8 cellular contexts compared by ENCODE assay signal in genomic region chr22:20702175-20702545, GRCh38.
DNase-seq lines count a peak whose midpoint lies in the region; ATAC-seq, FAIRE-seq and TF ChIP-seq lines count a peak whose summit lies in the region.
"Not testable (repeated sequence)": the region's sequence is repeated elsewhere in the genome, so short reads cannot be mapped to it uniquely, and the experiment has no call there.

No MANE protein-coding gene starts in this region.

- peak overlapping the region; percentile 40 for H3K4me2 ChIP-seq in SU-DHL-6 (ENCODE audit: low read depth, low read length, poor library complexity, severe bottlenecking)
- H3K4me2 ChIP-seq in astrocyte (ENCODE audit: low read length), result peak overlapping the region; percentile 88

- DNase-seq in GM12865 (ENCODE audit: low read depth); astrocyte (ENCODE audit: low read depth); Right ventricle myocardium superior; natural killer cell treated with Interleukin-12 subunit alpha and Interleukin-12 subunit beta and Interleukin-15 and Interleukin-18, amount 100 ng/mL, for 72 hours (ENCODE audit: low spot score); testis: not testable (repeated sequence)

- H3K9me3 ChIP-seq in SU-DHL-6 (ENCODE audit: insufficient read depth, low read length); astrocyte (ENCODE audit: insufficient read depth, low read depth, low read length); testis: not testable (repeated sequence)

- not testable (repeated sequence) for FAIRE-seq in astrocyte (lab: Jason Lieb, UNC)

- H2AFZ ChIP-seq in SU-DHL-6 (ENCODE audit: low read depth, low read length, severe bottlenecking), result not testable (repeated sequence)
- H2AFZ ChIP-seq in astrocyte (ENCODE audit: low read depth, low read length), result peak overlapping the region; percentile 80

- peak overlapping the region; percentile 92 for H3K4me3 Mint-ChIP-seq in astrocyte (ENCODE audit: unreplicated experiment)
- H3K4me3 Mint-ChIP-seq in natural killer cell treated with Interleukin-12 subunit alpha and Interleukin-12 subunit beta and Interleukin-15 and Interleukin-18, amount 100 ng/mL, for 72 hours, result peak overlapping the region; percentile 94

- H3K27ac Mint-ChIP-seq in astrocyte (ENCODE audit: unreplicated experiment); natural killer cell treated with Interleukin-12 subunit alpha and Interleukin-12 subunit beta and Interleukin-15 and Interleukin-18, amount 100 ng/mL, for 72 hours: not testable (repeated sequence)

- not testable (repeated sequence) for H3K9me3 Mint-ChIP-seq in astrocyte (ENCODE audit: unreplicated experiment); natural killer cell treated with Interleukin-12 subunit alpha and Interleukin-12 subunit beta and Interleukin-15 and Interleukin-18, amount 100 ng/mL, for 72 hours

- peak overlapping the region; percentile 31; the same call in 1 of the 2 replicates for H3K9ac ChIP-seq in SU-DHL-6 (ENCODE audit: low read length)
- H3K9ac ChIP-seq in astrocyte (ENCODE audit: low read length), result not testable (repeated sequence)

- 1% methylated on average over 12 of the region's 35 CpGs; no CpG with 5 or more reads in 1 of the 2 donors for WGBS in testis, 2 donors

- not testable (repeated sequence) for H3K36me3 Mint-ChIP-seq in astrocyte (ENCODE audit: low read depth, unreplicated experiment); natural killer cell treated with Interleukin-12 subunit alpha and Interleukin-12 subunit beta and Interleukin-15 and Interleukin-18, amount 100 ng/mL, for 72 hours

- H3K36me3 ChIP-seq in SU-DHL-6 (ENCODE audit: low read length); astrocyte (ENCODE audit: insufficient read depth, low read length); testis (ENCODE audit: low read depth, missing control alignments): not testable (repeated sequence)

- not testable (repeated sequence) for TF ChIP-seq CTCF in GM12865 (IDR thresholded peaks at IDR 0.05; ENCODE audit: insufficient read depth, low read depth, low read length, missing control alignments); SU-DHL-6 (IDR thresholded peaks at IDR 0.05; ENCODE audit: insufficient read depth, low read length, poor library complexity, severe bottlenecking); astrocyte (IDR thresholded peaks at IDR 0.05; ENCODE audit: insufficient read depth, low read depth, low read length); testis (IDR thresholded peaks at IDR 0.05)

- not testable (repeated sequence) for H3F3A ChIP-seq in SU-DHL-6 (ENCODE audit: insufficient read depth)

- not testable (repeated sequence) for H3K27ac ChIP-seq in SU-DHL-6 (ENCODE audit: low read depth, low read length); astrocyte (ENCODE audit: low read depth, low read length)
- H3K27ac ChIP-seq in testis, result peak overlapping the region in 1 of 2 donors; percentile 72

- H3K27me3 Mint-ChIP-seq in astrocyte (ENCODE audit: low read depth, unreplicated experiment), result peaks cover 19% of the 10 kb centered on the region
- H3K27me3 Mint-ChIP-seq in natural killer cell treated with Interleukin-12 subunit alpha and Interleukin-12 subunit beta and Interleukin-15 and Interleukin-18, amount 100 ng/mL, for 72 hours, result not testable (repeated sequence)

- not testable (repeated sequence) for H4K20me1 ChIP-seq in SU-DHL-6 (ENCODE audit: low read depth, low read length); astrocyte (ENCODE audit: insufficient read depth, low read length)

- peak overlapping the region; percentile 61 for H3K4me3 ChIP-seq in GM12865 (ENCODE audit: low read depth, low read length)
- H3K4me3 ChIP-seq in SU-DHL-6 (ENCODE audit: insufficient read depth, low read length, poor library complexity, severe bottlenecking), result peak overlapping the region; percentile 34
- peak overlapping the region; percentile 61 for H3K4me3 ChIP-seq in astrocyte (ENCODE audit: insufficient read depth, low read depth, low read length)
- H3K4me3 ChIP-seq in testis, result peak overlapping the region; percentile 59 to 68

- not testable (repeated sequence) for H3K4me1 Mint-ChIP-seq in astrocyte (ENCODE audit: low read depth, unreplicated experiment); natural killer cell treated with Interleukin-12 subunit alpha and Interleukin-12 subunit beta and Interleukin-15 and Interleukin-18, amount 100 ng/mL, for 72 hours (ENCODE audit: low read depth in 2 of 2)

- H3K27me3 ChIP-seq in SU-DHL-6 (ENCODE audit: low read length); astrocyte (ENCODE audit: insufficient read depth, low read length); testis: not testable (repeated sequence)

- ATAC-seq in GM21737 (IDR thresholded peaks at IDR 0.05; ENCODE audit: unreplicated experiment) (peak; percentile 23), HG03196 (IDR thresholded peaks at IDR 0.05; ENCODE audit: unreplicated experiment) (peak; percentile 20), Right ventricle myocardium superior (ENCODE audit: poor library complexity) (peak; percentile 6)
- peak; percentile 0 to 1 for ATAC-seq in natural killer cell treated with Interleukin-12 subunit alpha and Interleukin-12 subunit beta and Interleukin-15 and Interleukin-18, amount 100 ng/mL, for 72 hours

- intact Hi-C loops in Right ventricle myocardium superior (cut with DNase I); testis (cut with DNase I; ENCODE audit: low total_unique reads): not testable (repeated sequence)

- not testable (repeated sequence) for H3K79me2 ChIP-seq in SU-DHL-6 (ENCODE audit: insufficient read depth, low read length); astrocyte (ENCODE audit: insufficient read depth, low read length)

- H3K9me2 ChIP-seq in SU-DHL-6 (replicated peaks; ENCODE audit: insufficient read depth, low read length), result not testable (repeated sequence)

- not testable (repeated sequence) for H3K4me1 ChIP-seq in astrocyte (ENCODE audit: insufficient read depth, low read length); testis

- not testable (repeated sequence) for TF ChIP-seq POLR2A in testis (IDR thresholded peaks at IDR 0.05)
